In genomic region chr19:35346193-35347052, GRCh38 we compare ENCODE assay signal across 1 cellular context.
A peak's percentile ranks its signal among the peaks of the same experiment; 100 is the strongest.
TF ChIP-seq lines count a peak whose summit lies in the region.

No MANE protein-coding gene starts in this region.

TF ChIP-seq in GM12878, 131 proteins besides CTCF, POLR2A, EP300 and RAD21 (continues in another document):
- TF ChIP-seq RELB (IDR thresholded peaks at IDR 0.05; ENCODE audit: low read depth) (peak; percentile 98), SP1 (IDR thresholded peaks at IDR 0.05; ENCODE audit: low read depth, low read length) (peak; percentile 78), TBL1XR1 (IDR thresholded peaks at IDR 0.05; ENCODE audit: low read depth, low read length) (peak; percentile 82; the same call in 1 of the 2 replicates), FOXM1 (IDR thresholded peaks at IDR 0.05; ENCODE audit: low read depth, low read length) (no peak), ZBTB40 (IDR thresholded peaks at IDR 0.05; ENCODE audit: borderline replicate concordance) (peak; percentile 16; the same call in 1 of the 2 replicates), SUPT20H (IDR thresholded peaks at IDR 0.05; ENCODE audit: borderline replicate concordance, control insufficient read depth, low read depth, low read length) (no peak), MEF2B (IDR thresholded peaks at IDR 0.05; ENCODE audit: partially characterized antibody, poor library complexity, severe bottlenecking) (peak; percentile 70), POLR2AphosphoS5 (IDR thresholded peaks at IDR 0.05; ENCODE audit: low read length) (peak; percentile 57; the same call in 1 of the 2 replicates), SRF (IDR thresholded peaks at IDR 0.05; ENCODE audit: low read depth in 2 of 2, low read length in 2 of 2) (no peak), PAX5 (IDR thresholded peaks at IDR 0.05; ENCODE audit: borderline replicate concordance, low read depth, low read length) (peak; percentile 81; the same call in 1 of the 2 replicates), ZNF24 (IDR thresholded peaks at IDR 0.05) (no peak), ZNF592 (IDR thresholded peaks at IDR 0.05) (peak; percentile 27; the same call in 1 of the 2 replicates), NR2F1 (conservative IDR thresholded peaks at IDR 0.05) (peak; percentile 46; the same call in 1 of the 2 replicates), BRCA1 (IDR thresholded peaks at IDR 0.05; ENCODE audit: low read depth, low read length) (no peak), SMARCA5 (IDR thresholded peaks at IDR 0.05) (0 out of 2 replicates have a peak, but pooled peaks have one; percentile 22), SPI1 (IDR thresholded peaks at IDR 0.05; ENCODE audit: borderline replicate concordance, insufficient read depth, low read depth, low read length) (no peak), BMI1 (IDR thresholded peaks at IDR 0.05; ENCODE audit: borderline replicate concordance) (peak; percentile 71), ATF2 (IDR thresholded peaks at IDR 0.05; ENCODE audit: low read length) (peak; percentile 43; the same call in 1 of the 2 replicates), YY1 (IDR thresholded peaks at IDR 0.05; ENCODE audit: low read depth, low read length) (peak; percentile 50; the same call in 1 of the 2 replicates), NRF1 (conservative IDR thresholded peaks at IDR 0.05; ENCODE audit: low read depth, low read length) (peak; percentile 44), FOXK2 (IDR thresholded peaks at IDR 0.05) (no peak), CHD1 (IDR thresholded peaks at IDR 0.05; ENCODE audit: low read depth, low read length) (no peak), STAT1 (conservative IDR thresholded peaks at IDR 0.05) (no peak), E2F4 (IDR thresholded peaks at IDR 0.05; ENCODE audit: low read depth, low read length) (no peak), MYC (IDR thresholded peaks at IDR 0.05; ENCODE audit: insufficient read depth, insufficient read length, insufficient replicate concordance, low read length, severe bottlenecking) (peak; percentile 94), ZBED1 (IDR thresholded peaks at IDR 0.05; ENCODE audit: borderline replicate concordance) (peak; percentile 77; the same call in 1 of the 2 replicates), SREBF1 (IDR thresholded peaks at IDR 0.05; ENCODE audit: low read length) (no peak), ETV6 (conservative IDR thresholded peaks at IDR 0.05 in 1 of 2, IDR thresholded peaks at IDR 0.05 in 1 of 2; ENCODE audit: borderline replicate concordance in 1 of 2, low read depth in 1 of 2) (peak in 1 of 2 experiments; percentile 57; a peak in 1 of 4 replicates), EZH2 (IDR thresholded peaks at IDR 0.05; ENCODE audit: borderline replicate concordance, control insufficient read depth, low read depth, low read length) (no peak), RUNX3 (IDR thresholded peaks at IDR 0.05; ENCODE audit: low read length) (peak; percentile 79), CBX3 (IDR thresholded peaks at IDR 0.05; ENCODE audit: borderline replicate concordance, low read depth) (no peak), USF1 (IDR thresholded peaks at IDR 0.05; ENCODE audit: borderline replicate concordance, extremely low read length, insufficient read depth, low read depth, low read length) (no peak), ZNF217 (IDR thresholded peaks at IDR 0.05) (peak; percentile 52; the same call in 1 of the 2 replicates), MEF2A (IDR thresholded peaks at IDR 0.05; ENCODE audit: insufficient read depth, low read depth, low read length) (no peak), MTA2 (IDR thresholded peaks at IDR 0.05; ENCODE audit: low read depth) (peak; percentile 70), REST (IDR thresholded peaks at IDR 0.05; ENCODE audit: low read depth, low read length) (no peak), GATAD2B (conservative IDR thresholded peaks at IDR 0.05; ENCODE audit: low read depth) (peak; percentile 89), IKZF2 (IDR thresholded peaks at IDR 0.05) (peak; percentile 91 to 97), ZBTB4 (CRISPR knock-in tag; IDR thresholded peaks at IDR 0.05) (peak; percentile 8; the same call in 1 of the 2 replicates)
